Comparison of ENCODE assay signal across 18 cellular contexts in the genomic region with DNA sequence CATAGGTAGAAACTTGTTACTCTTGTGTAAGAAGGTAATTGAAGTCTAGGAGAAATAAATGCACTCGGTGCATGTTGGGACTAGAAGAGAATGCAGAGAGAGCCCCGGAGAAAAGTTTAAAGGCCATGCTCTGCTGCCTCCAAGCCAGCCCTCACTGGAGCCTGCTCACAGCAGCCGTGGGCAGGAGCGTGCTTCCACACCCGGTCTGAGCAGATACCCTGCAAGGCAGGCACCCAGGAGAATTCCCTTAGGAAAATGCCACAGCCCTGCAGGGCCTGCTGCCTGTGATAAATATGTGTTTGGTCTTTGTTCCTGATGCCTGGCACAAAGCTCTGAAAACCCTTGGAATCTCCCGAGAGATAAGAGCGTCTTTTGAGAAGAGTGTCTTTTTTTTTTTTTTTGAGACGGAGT. TPM values are rescaled to one million over a fixed set of nuclear protein-coding genes. Genes with fewer than 3 reads are reported as not detected.
DNase-seq lines count a peak whose midpoint lies in the region; ATAC-seq, FAIRE-seq and TF ChIP-seq lines count a peak whose summit lies in the region.
"Had no signal": no experiment of that assay in that cellular context is flagged by ENCODE, and none has a peak within 500 bp of the region (broad histone marks: within the 10 kb centered on the region; RNA-seq: fewer than 3 reads in every experiment).

No MANE protein-coding gene starts in this region.

- H2AFZ ChIP-seq in GM12878 (ENCODE audit: control insufficient read depth, low read depth, low read length) (no peak overlapping the region), smooth muscle cell (ENCODE audit: low read depth) (no peak overlapping the region)

- CTCF ChIA-PET in GM12878 (lab: Yijun Ruan, JAX) = no interaction called here

- 0 out of 2 replicates have a peak overlapping the region, but pooled peaks have one; percentile 5 for H3K27ac ChIP-seq in GM12878 (ENCODE audit: control insufficient read depth, insufficient read depth)
- H3K27ac ChIP-seq in smooth muscle cell (ENCODE audit: low read depth) = peak overlapping the region; percentile 47
- H3K27ac ChIP-seq: SJSA1, transverse colon had no signal

- POLR2A ChIA-PET in GM12878 (lab: Charles Lee) = no interaction called here

- in situ Hi-C loops in GM12878 (cut with MboI) = no loop called here

- no peak overlapping the region for H3K9ac ChIP-seq in GM12878 (ENCODE audit: control insufficient read depth, insufficient read depth, low read length)
- no peak overlapping the region for H3K9ac ChIP-seq in smooth muscle cell (ENCODE audit: low read depth)

- TF ChIP-seq POLR2A in GM12878 (IDR thresholded peaks at IDR 0.05; ENCODE audit: low read depth, low read length) = no peak

- no TSS peak for BruUV-seq in GM12878 (replicated peaks; lab: Mats Ljungman, UMichigan)

- H3K79me2 ChIP-seq in GM12878 (ENCODE audit: control insufficient read depth, insufficient read depth, low read length) = peaks cover 8% of the 10 kb centered on the region
- H3K79me2 ChIP-seq in smooth muscle cell (ENCODE audit: low read depth) = no peaks in the 10 kb centered on the region

- no peaks in the 10 kb centered on the region for H3K36me3 ChIP-seq in GM12878 (ENCODE audit: control insufficient read depth in 2 of 2, insufficient read depth in 2 of 2, low read length in 1 of 2)
- no peaks in the 10 kb centered on the region for H3K36me3 ChIP-seq in smooth muscle cell (ENCODE audit: low read depth)
- H3K36me3 ChIP-seq: SJSA1, transverse colon had no signal

- no peaks in the 10 kb centered on the region for H4K20me1 ChIP-seq in GM12878 (ENCODE audit: control insufficient read depth, insufficient read depth)
- H4K20me1 ChIP-seq in smooth muscle cell (ENCODE audit: low read depth) = no peaks in the 10 kb centered on the region

- H3K4me3 ChIP-seq in GM12878 = no peak overlapping the region
- H3K4me3 ChIP-seq in smooth muscle cell = no peak overlapping the region
- H3K4me3 ChIP-seq: SJSA1, transverse colon had no signal

- H3K27me3 ChIP-seq in GM12878 (replicated peaks in 1 of 2; ENCODE audit: control insufficient read depth in 2 of 2, insufficient read depth in 2 of 2, low read length in 1 of 2) (no peaks in the 10 kb centered on the region), smooth muscle cell (ENCODE audit: low read depth) (no peaks in the 10 kb centered on the region)
- H3K27me3 ChIP-seq: SJSA1, transverse colon had no signal

- TF ChIP-seq RAD21 in GM12878 (IDR thresholded peaks at IDR 0.05; ENCODE audit: insufficient read depth, low read depth, low read length) = no peak

- DNase-seq in HPDE6-E6E7 (ENCODE audit: extremely low spot score) (peak; percentile 80), GM12878 (ENCODE audit: low read depth, low spot score) (no peak), kidney tubule cell (ENCODE audit: low spot score) (peak; percentile 59), smooth muscle cell (lab: John Stamatoyannopoulos, UW; ENCODE audit: unreplicated experiment) (no peak), omental fat pad (ENCODE audit: low spot score) (no peak), putamen (ENCODE audit: low spot score) (no peak)
- no peak for DNase-seq in activated CD4-positive, alpha-beta T cell treated with anti-CD3 and anti-CD28 coated beads for 1 hour
- DNase-seq: activated CD8-positive, alpha-beta T cell treated with anti-CD3 and anti-CD28 coated beads for 36 hours; EL; kidney; NCI-H2029; NK-92 treated with Interleukin-12 subunit alpha and Interleukin-12 subunit beta, amount 100 ng/mL, for 24 hours; retina; stimulated activated CD4-positive, alpha-beta T cell treated with anti-CD3 and anti-CD28 coated beads, Interleukin-2, amount 100 ng/mL, for 48 hours; transverse colon had no signal

- H3K9me3 ChIP-seq in GM12878 (replicated peaks; ENCODE audit: control insufficient read depth, insufficient read depth, low read length) = no peaks in the 10 kb centered on the region; the same call in 2 of the 3 replicates
- H3K9me3 ChIP-seq in smooth muscle cell (replicated peaks; ENCODE audit: low read depth) = no peaks in the 10 kb centered on the region
- H3K9me3 ChIP-seq: SJSA1, transverse colon had no signal

- FAIRE-seq in GM12878 (lab: Jason Lieb, UNC) = no peak
- FAIRE-seq: frontal cortex, kidney had no signal

- no peak for TF ChIP-seq CTCF in GM12878 (IDR thresholded peaks at IDR 0.05 in 2 of 3, conservative IDR thresholded peaks at IDR 0.05 in 1 of 3; ENCODE audit: control insufficient read depth in 2 of 3, extremely low read depth in 1 of 3, insufficient read depth in 1 of 3, low read depth in 3 of 3, low read length in 3 of 3)
- no peak for TF ChIP-seq CTCF in smooth muscle cell (IDR thresholded peaks at IDR 0.05; ENCODE audit: borderline replicate concordance, insufficient read depth, poor library complexity, severe bottlenecking)
- no peak for TF ChIP-seq CTCF in omental fat pad (IDR thresholded peaks at IDR 0.05)

- ATAC-seq in GM12878 = no peak
- ATAC-seq in omental fat pad (ENCODE audit: low FRiP score) = no peak
- no peak for ATAC-seq in GM21528 (IDR thresholded peaks at IDR 0.05; ENCODE audit: low FRiP score, unreplicated experiment)
- ATAC-seq: activated CD8-positive, alpha-beta T cell treated with anti-CD3 and anti-CD28 coated beads for 36 hours had no signal

- H3K4me2 ChIP-seq in GM12878 (ENCODE audit: control insufficient read depth, insufficient read depth) = no peak overlapping the region
- peak overlapping the region; percentile 30 for H3K4me2 ChIP-seq in smooth muscle cell

- SMC1A ChIA-PET in GM12878 (lab: Charles Lee; ENCODE audit: uncharacterized antibody, unreplicated experiment) = no interaction called here

- peaks cover 7% of the 10 kb centered on the region for H3F3A ChIP-seq in smooth muscle cell (ENCODE audit: low read depth)

- 39% methylated on average over 7 of the region's 8 CpGs for WGBS in GM12878 (ENCODE audit: insufficient coverage, insufficient replicate concordance, low lambda C conversion rate, missing lambda C conversion rate)
- 8% methylated on average over 8 of the region's 8 CpGs for WGBS in smooth muscle cell (ENCODE audit: low lambda C conversion rate)

- RAD21 ChIA-PET in GM12878 (lab: Charles Lee; ENCODE audit: unreplicated experiment) = no interaction called here

- intact Hi-C loops in GM12878 (cut with micrococcal nuclease; ENCODE audit: unreplicated experiment) = no loop called here

- TF ChIP-seq EP300 in GM12878 (IDR thresholded peaks at IDR 0.05; ENCODE audit: borderline replicate concordance in 1 of 2, control insufficient read depth in 1 of 2, low read depth in 2 of 2, low read length in 2 of 2) = no peak

- H3K4me1 ChIP-seq in GM12878 (ENCODE audit: control insufficient read depth, insufficient read depth, low read length) (peaks cover 35% of the 10 kb centered on the region), smooth muscle cell (ENCODE audit: low read depth) (peaks cover 17% of the 10 kb centered on the region)

TF ChIP-seq in GM12878, 131 proteins besides CTCF, POLR2A, EP300 and RAD21 (continues in another document):
- TF ChIP-seq BHLHE40 (IDR thresholded peaks at IDR 0.05; ENCODE audit: borderline replicate concordance in 1 of 2, low read depth in 2 of 2, low read length in 1 of 2) = no peak

RNA-seq across cellular contexts. Expression of a gene that starts 22.8 kb away (rescaled TPM):
- total RNA-seq in GM12878 (2013; cell fraction: nucleolus; rRNA removed) = 193 and 225 TPM in 2 replicates
- total RNA-seq in GM12878 (2014; rRNA removed) (13.0 and 13.7 TPM in 2 replicates), GM12878 (2014; rRNA removed; fragmentation: Illumina TruSeq; extraction: Trizol) (8.3 and 10.9 TPM in 2 replicates), GM12878 (2021) (11.2 and 11.6 TPM in 2 replicates), smooth muscle cell (6.1 and 6.2 TPM in 2 replicates), omental fat pad (100 to 1,000 TPM in 2 of 4 donors, 10 to 100 TPM in 2; 57.7 to 264 (median 96.4) TPM)
- 4.4 TPM for polyA plus RNA-seq in GM12878 (2011; ENCODE audit: low read depth)
- polyA plus RNA-seq in GM12878 (2011; rRNA removed) (26.9 and 30.9 TPM in 2 replicates), GM12878 (2014; fragmentation: Illumina TruSeq; extraction: Trizol) (8.8 and 9.3 TPM in 2 replicates), GM12878 (2014; fragmentation: Nextera tagmentation; extraction: Ambion mirVana) (1 to 10 TPM; 2.2 to 2.9 TPM), GM12878 (2014; rRNA removed) (9.9 and 11.1 TPM in 2 replicates), GM12878 (2016; fragmentation: Nextera tagmentation; extraction: Ambion mirVana) (1 to 10 TPM; 2.5 to 4.9 TPM), smooth muscle cell (3.4 and 4.2 TPM in 2 replicates)
- 22.6 and 26.7 TPM in 2 replicates for polyA plus RNA-seq in GM12878 (2011; cell fraction: cytosol; rRNA removed)
- polyA plus RNA-seq in GM12878 (2011; cell fraction: nucleus; rRNA removed) = 59.4 and 76.9 TPM in 2 replicates
- 7.7 and 13.4 TPM in 2 replicates for polyA plus RNA-seq in GM12878 (2012)
- 57.2 and 71.5 TPM in 2 replicates for polyA minus RNA-seq in GM12878 (2011; rRNA and poly(A)+ RNA removed)
- polyA minus RNA-seq in GM12878 (2011; cell fraction: cytosol; rRNA and poly(A)+ RNA removed) = 9.8 and 11.5 TPM in 2 replicates
- 29.0 and 42.4 TPM in 2 replicates for polyA minus RNA-seq in GM12878 (2011; cell fraction: nucleus; rRNA and poly(A)+ RNA removed)

RNA-seq across cellular contexts. Expression of a gene that starts 51.9 kb away (rescaled TPM):
- total RNA-seq in GM12878 (2013; cell fraction: nucleolus; rRNA removed) = 44.8 and 48.4 TPM in 2 replicates
- total RNA-seq in GM12878 (2014; rRNA removed) = 9.8 and 10.5 TPM in 2 replicates
- total RNA-seq in GM12878 (2014; rRNA removed; fragmentation: Illumina TruSeq; extraction: Trizol) = 6.3 and 6.8 TPM in 2 replicates
- total RNA-seq in GM12878 (2021) = 10.8 and 16.0 TPM in 2 replicates
- 7.0 TPM for polyA plus RNA-seq in GM12878 (2011; ENCODE audit: low read depth)
- 6.1 and 12.5 TPM in 2 replicates for polyA plus RNA-seq in GM12878 (2011; rRNA removed)
- polyA plus RNA-seq in GM12878 (2011; cell fraction: cytosol; rRNA removed) = 11.1 and 15.7 TPM in 2 replicates
- polyA plus RNA-seq in GM12878 (2011; cell fraction: nucleus; rRNA removed) = 107 and 122 TPM in 2 replicates
- polyA plus RNA-seq in GM12878 (2012) = 10.3 and 10.7 TPM in 2 replicates
- polyA plus RNA-seq in GM12878 (2014; fragmentation: Illumina TruSeq; extraction: Trizol) = 6.0 and 9.0 TPM in 2 replicates
- polyA plus RNA-seq in GM12878 (2014; fragmentation: Nextera tagmentation; extraction: Ambion mirVana) = 1 to 10 TPM; 2.2 to 2.8 TPM
- 12.4 and 16.2 TPM in 2 replicates for polyA plus RNA-seq in GM12878 (2014; rRNA removed)
- 1 to 10 TPM; 7.2 to 8.2 TPM for polyA plus RNA-seq in GM12878 (2016; fragmentation: Nextera tagmentation; extraction: Ambion mirVana)
- 17.7 and 31.5 TPM in 2 replicates for polyA minus RNA-seq in GM12878 (2011; rRNA and poly(A)+ RNA removed)
- 4.0 and 8.4 TPM in 2 replicates for polyA minus RNA-seq in GM12878 (2011; cell fraction: cytosol; rRNA and poly(A)+ RNA removed)
- polyA minus RNA-seq in GM12878 (2011; cell fraction: nucleus; rRNA and poly(A)+ RNA removed) = 19.6 and 32.8 TPM in 2 replicates
- 5.4 and 6.8 TPM in 2 replicates for total RNA-seq in smooth muscle cell
- 2.0 and 5.9 TPM in 2 replicates for polyA plus RNA-seq in smooth muscle cell
- 10 to 100 TPM in 2 of 4 donors, 1 to 10 TPM in 2; 5.3 to 20.8 (median 13.6) TPM for total RNA-seq in omental fat pad

Comparison
In these comparisons a context has a peak if more than half of its experiments do, and no peak if none do; other contexts are left out.
1. DNase-seq: peak in HPDE6-E6E7 (single experiment) and kidney tubule cell (single experiment); none in GM12878 (single experiment), smooth muscle cell (single experiment), omental fat pad (single experiment), activated CD4-positive, alpha-beta T cell treated with anti-CD3 and anti-CD28 coated beads for 1 hour (single experiment) and putamen (single experiment).